Comparison of ENCODE assay signal across 14 cellular contexts in genomic region chr6:19410477-19410876, GRCh38.
DNase-seq lines count a peak whose midpoint lies in the region; ATAC-seq and TF ChIP-seq lines count a peak whose summit lies in the region.
"Had no signal": no experiment of that assay in that cellular context is flagged by ENCODE, and none has a peak within 500 bp of the region (broad histone marks: within the 10 kb centered on the region; RNA-seq: fewer than 3 reads in every experiment).

No MANE protein-coding gene starts in this region.

- H3K79me2 ChIP-seq in HCT116 (ENCODE audit: insufficient read depth, low read length): no peaks in the 10 kb centered on the region

- peak overlapping the region; percentile 60 for H2AFZ ChIP-seq in HCT116 (ENCODE audit: low read depth, low read length, poor library complexity, severe bottlenecking)

- no peak for TF ChIP-seq CTCF in HCT116 (IDR thresholded peaks at IDR 0.05 in 2 of 3, conservative IDR thresholded peaks at IDR 0.05 in 1 of 3; ENCODE audit: borderline replicate concordance in 1 of 3, insufficient read depth in 1 of 3, low read depth in 2 of 3, low read length in 2 of 3)
- TF ChIP-seq CTCF in RWPE1 (conservative IDR thresholded peaks at IDR 0.05; ENCODE audit: low read depth): no peak
- TF ChIP-seq CTCF in fibroblast of the aortic adventitia (IDR thresholded peaks at IDR 0.05; ENCODE audit: insufficient read depth, low read length): no peak
- no peak for TF ChIP-seq CTCF in retinal pigment epithelial cell (conservative IDR thresholded peaks at IDR 0.05; ENCODE audit: low read depth, low read length)

- H3K36me3 Mint-ChIP-seq in activated naive CD4-positive, alpha-beta T cell treated with anti-CD3 and anti-CD28 coated beads, Interleukin-2, amount 10 ng/mL, durations not matched to agents 7 days and 5 days: no peaks in the 10 kb centered on the region
- H3K36me3 Mint-ChIP-seq: activated naive CD4-positive, alpha-beta T cell treated with anti-CD3 and anti-CD28 coated beads, Interleukin-2, amount 50 U/mL, for 24 hours had no signal

- no peaks in the 10 kb centered on the region for H4K20me1 ChIP-seq in HCT116 (ENCODE audit: insufficient read depth)

- peaks cover 1% of the 10 kb centered on the region for H3K9me3 Mint-ChIP-seq in activated naive CD4-positive, alpha-beta T cell treated with anti-CD3 and anti-CD28 coated beads, Interleukin-2, amount 10 ng/mL, durations not matched to agents 7 days and 5 days

- H3K27ac Mint-ChIP-seq in activated naive CD4-positive, alpha-beta T cell treated with anti-CD3 and anti-CD28 coated beads, Interleukin-2, amount 10 ng/mL, durations not matched to agents 7 days and 5 days: no peak overlapping the region
- H3K27ac Mint-ChIP-seq: activated CD4-positive, alpha-beta memory T cell treated with anti-CD3 and anti-CD28 coated beads, Interleukin-2, amount 10 ng/mL, durations not matched to agents 7 days and 5 days; activated naive CD4-positive, alpha-beta T cell treated with anti-CD3 and anti-CD28 coated beads, Interleukin-2, amount 50 U/mL, for 24 hours had no signal

- H3K36me3 ChIP-seq in HCT116 (ENCODE audit: control insufficient read depth in 1 of 2, insufficient read depth in 2 of 2, low read length in 2 of 2): no peaks in the 10 kb centered on the region
- H3K36me3 ChIP-seq: spleen had no signal

- no peaks in the 10 kb centered on the region for H3K27me3 ChIP-seq in HCT116 (ENCODE audit: insufficient read depth, low read length)
- H3K27me3 ChIP-seq: spleen had no signal

- DNase-seq in HCT116 (ENCODE audit: low read depth, low spot score): no peak
- DNase-seq in RWPE1 (ENCODE audit: low spot score): peak; percentile 85
- peak; percentile 71 for DNase-seq in fibroblast of the aortic adventitia (ENCODE audit: low read depth)
- DNase-seq in retinal pigment epithelial cell (ENCODE audit: low read depth): peak; percentile 89
- no peak for DNase-seq in activated naive CD4-positive, alpha-beta T cell treated with anti-CD3 and anti-CD28 coated beads, Interleukin-2, amount 10 ng/mL, durations not matched to agents 7 days and 5 days
- DNase-seq in MV-4-11 (lab: John Stamatoyannopoulos, UW): no peak
- DNase-seq: activated CD4-positive, alpha-beta memory T cell treated with anti-CD3 and anti-CD28 coated beads, Interleukin-2, amount 10 ng/mL, durations not matched to agents 7 days and 5 days; COR-L47; dermis blood vessel endothelial cell; left colon; NCI-H2171 treated with DMSO at 0.1 percent for 48 hours; spleen had no signal

- no peaks in the 10 kb centered on the region for H3K9me3 ChIP-seq in HCT116 (ENCODE audit: control insufficient read depth in 1 of 2, insufficient read depth in 1 of 2, low read depth in 1 of 2, low read length in 2 of 2)

- no peak overlapping the region for H3K4me3 ChIP-seq in HCT116 (replicated peaks in 1 of 2; ENCODE audit: low read depth in 1 of 2, low read length in 2 of 2)
- H3K4me3 ChIP-seq in fibroblast of the aortic adventitia (ENCODE audit: low read depth, low read length): no peak overlapping the region
- H3K4me3 ChIP-seq in retinal pigment epithelial cell (ENCODE audit: low read length): no peak overlapping the region
- H3K4me3 ChIP-seq: spleen had no signal

- peaks cover 30 to 47% of the 10 kb centered on the region in 2 experiments for H3K4me1 ChIP-seq in HCT116 (ENCODE audit: control insufficient read depth in 1 of 2, insufficient read depth in 2 of 2, low read length in 2 of 2)
- H3K4me1 ChIP-seq: spleen had no signal

- H3K27ac ChIP-seq in HCT116 (ENCODE audit: low read depth, low read length) (peak overlapping the region; percentile 17; the same call in 1 of the 2 replicates), RWPE1 (no peak overlapping the region)
- H3K27ac ChIP-seq: spleen had no signal

- RAD21 ChIA-PET in HCT116 (lab: Charles Lee; ENCODE audit: low non-redundant PET in 1 of 2, low total read pairs in 2 of 2, uncharacterized antibody in 2 of 2, unreplicated experiment in 2 of 2): no interaction called here

- H3K4me3 Mint-ChIP-seq in activated naive CD4-positive, alpha-beta T cell treated with anti-CD3 and anti-CD28 coated beads, Interleukin-2, amount 10 ng/mL, durations not matched to agents 7 days and 5 days: no peak overlapping the region
- H3K4me3 Mint-ChIP-seq: activated CD4-positive, alpha-beta memory T cell treated with anti-CD3 and anti-CD28 coated beads, Interleukin-2, amount 10 ng/mL, durations not matched to agents 7 days and 5 days; activated naive CD4-positive, alpha-beta T cell treated with anti-CD3 and anti-CD28 coated beads, Interleukin-2, amount 50 U/mL, for 24 hours had no signal

- CTCF ChIA-PET in HCT116 (lab: Charles Lee): no interaction called here
- CTCF ChIA-PET in RWPE1 (lab: Yijun Ruan, JAX): interaction anchor here (0.6 kb wide), 1 partner anchor 1027 kb away, joined by 5 read pairs; no protein-coding TSS in a partner anchor
- CTCF ChIA-PET in activated naive CD4-positive, alpha-beta T cell treated with anti-CD3 and anti-CD28 coated beads, Interleukin-2, amount 10 ng/mL, durations not matched to agents 7 days and 5 days (lab: Charles Lee): no interaction called here

- H3K4me1 Mint-ChIP-seq in activated naive CD4-positive, alpha-beta T cell treated with anti-CD3 and anti-CD28 coated beads, Interleukin-2, amount 10 ng/mL, durations not matched to agents 7 days and 5 days: no peaks in the 10 kb centered on the region
- H3K4me1 Mint-ChIP-seq: activated CD4-positive, alpha-beta memory T cell treated with anti-CD3 and anti-CD28 coated beads, Interleukin-2, amount 10 ng/mL, durations not matched to agents 7 days and 5 days; activated naive CD4-positive, alpha-beta T cell treated with anti-CD3 and anti-CD28 coated beads, Interleukin-2, amount 50 U/mL, for 24 hours had no signal

- H3K27me3 Mint-ChIP-seq in activated naive CD4-positive, alpha-beta T cell treated with anti-CD3 and anti-CD28 coated beads, Interleukin-2, amount 10 ng/mL, durations not matched to agents 7 days and 5 days: no peaks in the 10 kb centered on the region
- H3K27me3 Mint-ChIP-seq: activated CD4-positive, alpha-beta memory T cell treated with anti-CD3 and anti-CD28 coated beads, Interleukin-2, amount 10 ng/mL, durations not matched to agents 7 days and 5 days; activated naive CD4-positive, alpha-beta T cell treated with anti-CD3 and anti-CD28 coated beads, Interleukin-2, amount 50 U/mL, for 24 hours had no signal

- no peak overlapping the region for H3K9ac ChIP-seq in HCT116 (ENCODE audit: low read length)

- intact Hi-C loops in HCT116 (cut with micrococcal nuclease): no loop called here

- no peak for TF ChIP-seq POLR2A in HCT116 (IDR thresholded peaks at IDR 0.05; ENCODE audit: borderline replicate concordance, extremely low read depth, insufficient read depth, insufficient read length)

- peak; percentile 28; the same call in 1 of the 2 replicates for TF ChIP-seq RAD21 in HCT116 (IDR thresholded peaks at IDR 0.05; ENCODE audit: low read depth)

- no peaks in the 10 kb centered on the region for H3K9me2 ChIP-seq in HCT116 (ENCODE audit: insufficient read depth)

- peak; percentile 75 for ATAC-seq in HCT116
- no peak for ATAC-seq in GM21526 (IDR thresholded peaks at IDR 0.05; ENCODE audit: low FRiP score, unreplicated experiment)
- ATAC-seq: left colon had no signal

- no TSS peak for BruUV-seq in HCT116 (replicated peaks; lab: Mats Ljungman, UMichigan)

- POLR2A ChIA-PET in HCT116 (lab: Charles Lee) (no interaction called here), RWPE1 (lab: Yijun Ruan, JAX; ENCODE audit: low non-redundant PET) (no interaction called here)

- peak overlapping the region; percentile 47 for H3K4me2 ChIP-seq in HCT116 (ENCODE audit: low read length)

TF ChIP-seq in HCT116, 20 proteins besides CTCF, POLR2A, EP300 and RAD21:
- TF ChIP-seq CEBPB (IDR thresholded peaks at IDR 0.05; ENCODE audit: low read depth): no peak
- TF ChIP-seq JUND (IDR thresholded peaks at IDR 0.05): peak; percentile 49; the same call in 1 of the 2 replicates
- TF ChIP-seq ATF3 (IDR thresholded peaks at IDR 0.05): peak; percentile 55; the same call in 1 of the 2 replicates
- peak; percentile 44; the same call in 1 of the 2 replicates for TF ChIP-seq FOSL1 (IDR thresholded peaks at IDR 0.05; ENCODE audit: low read depth)
- TF ChIP-seq ZNF274 (IDR thresholded peaks at IDR 0.05; ENCODE audit: low read depth, low read length): no peak
- TF ChIP-seq SP1 (IDR thresholded peaks at IDR 0.05; ENCODE audit: low read depth): peak; percentile 34
- no peak for TF ChIP-seq SIN3A (IDR thresholded peaks at IDR 0.05; ENCODE audit: low read depth)
- no peak for TF ChIP-seq TCF7L2 (IDR thresholded peaks at IDR 0.05; ENCODE audit: borderline replicate concordance, extremely low read depth, insufficient read depth, insufficient read length)
- peak; percentile 37; the same call in 1 of the 2 replicates for TF ChIP-seq EGR1 (IDR thresholded peaks at IDR 0.05; ENCODE audit: low read depth)

Comparison
In these comparisons a context has a peak if more than half of its experiments do, and no peak if none do; other contexts are left out.
1. DNase-seq: peak in RWPE1 (single experiment), fibroblast of the aortic adventitia (single experiment) and retinal pigment epithelial cell (single experiment); none in HCT116 (single experiment), activated naive CD4-positive, alpha-beta T cell treated with anti-CD3 and anti-CD28 coated beads, Interleukin-2, amount 10 ng/mL, durations not matched to agents 7 days and 5 days (single experiment) and MV-4-11 (single experiment).